Comparison of ENCODE assay signal across 8 cellular contexts in genomic region chr10:48802611-48803046, GRCh38.
A peak's percentile ranks its signal among the peaks of the same experiment; 100 is the strongest.
DNase-seq lines count a peak whose midpoint lies in the region; ATAC-seq and TF ChIP-seq lines count a peak whose summit lies in the region.

No MANE protein-coding gene starts in this region.

- H3K27me3 ChIP-seq in neutrophil, result no peaks in the 10 kb centered on the region
- no peaks in the 10 kb centered on the region for H3K27me3 ChIP-seq in right cardiac atrium (ENCODE audit: control insufficient read depth, insufficient read depth)
- H3K27me3 ChIP-seq in left lung, result no peaks in the 10 kb centered on the region

- H3K27ac ChIP-seq in neutrophil (peak overlapping the region; percentile 100), right cardiac atrium (ENCODE audit: low read length) (no peak overlapping the region), left lung (no peak overlapping the region)

- peak overlapping the region; percentile 58 for H3K27ac Mint-ChIP-seq in activated CD8-positive, alpha-beta memory T cell treated with anti-CD3 and anti-CD28 coated beads, Interleukin-2, amount 10 ng/mL, durations not matched to agents 7 days and 5 days

- H3K4me3 Mint-ChIP-seq in activated CD8-positive, alpha-beta memory T cell treated with anti-CD3 and anti-CD28 coated beads, Interleukin-2, amount 10 ng/mL, durations not matched to agents 7 days and 5 days, result no peak overlapping the region

- TF ChIP-seq CTCF in neutrophil (IDR thresholded peaks at IDR 0.05), result no peak
- no peak for TF ChIP-seq CTCF in left lung (IDR thresholded peaks at IDR 0.05)

- H3K4me3 ChIP-seq in neutrophil (ENCODE audit: low read depth in 1 of 2, low read length in 1 of 2) (no peak overlapping the region), right cardiac atrium (ENCODE audit: low read length) (no peak overlapping the region), left lung (no peak overlapping the region)

- intact Hi-C loops in right cardiac atrium (cut with DNase I), result no loop called here
- intact Hi-C loops in left lung (cut with DNase I), result no loop called here

- peaks cover 8% of the 10 kb centered on the region for H3K27me3 Mint-ChIP-seq in activated CD8-positive, alpha-beta memory T cell treated with anti-CD3 and anti-CD28 coated beads, Interleukin-2, amount 10 ng/mL, durations not matched to agents 7 days and 5 days

- H3K4me1 Mint-ChIP-seq in activated CD8-positive, alpha-beta memory T cell treated with anti-CD3 and anti-CD28 coated beads, Interleukin-2, amount 10 ng/mL, durations not matched to agents 7 days and 5 days, result peaks cover 53% of the 10 kb centered on the region

- no peak for DNase-seq in activated CD8-positive, alpha-beta memory T cell treated with anti-CD3 and anti-CD28 coated beads, Interleukin-2, amount 10 ng/mL, durations not matched to agents 7 days and 5 days
- no peak for DNase-seq in activated CD8-positive, alpha-beta memory T cell treated with anti-CD3 and anti-CD28 coated beads for 24 hours
- DNase-seq in right cardiac atrium, result no peak
- no peak for DNase-seq in NCI-H2029 (lab: John Stamatoyannopoulos, UW)
- no peak for DNase-seq in left lung

- peaks cover 38% of the 10 kb centered on the region for H3K36me3 ChIP-seq in neutrophil
- no peaks in the 10 kb centered on the region for H3K36me3 ChIP-seq in left lung

- peak; percentile 60 for ATAC-seq in activated CD8-positive, alpha-beta memory T cell treated with anti-CD3 and anti-CD28 coated beads, Interleukin-2, amount 10 ng/mL, durations not matched to agents 7 days and 5 days
- ATAC-seq in GM21786 (IDR thresholded peaks at IDR 0.05; ENCODE audit: unreplicated experiment) (peak; percentile 89), HG03460 (IDR thresholded peaks at IDR 0.05; ENCODE audit: unreplicated experiment) (peak; percentile 91), right cardiac atrium (no peak), left lung (no peak)

- H3K4me1 ChIP-seq in neutrophil (ENCODE audit: control insufficient read depth in 1 of 2, insufficient read depth in 1 of 2, low read depth in 1 of 2, low read length in 1 of 2) (peaks cover 91 to 96% of the 10 kb centered on the region in 2 experiments), right cardiac atrium (ENCODE audit: control insufficient read depth, insufficient read depth, low read length) (peaks cover 8% of the 10 kb centered on the region), left lung (peaks cover 8 to 68% of the 10 kb centered on the region in 2 donors)

- peaks cover 5% of the 10 kb centered on the region for H3K9me3 Mint-ChIP-seq in activated CD8-positive, alpha-beta memory T cell treated with anti-CD3 and anti-CD28 coated beads, Interleukin-2, amount 10 ng/mL, durations not matched to agents 7 days and 5 days (ENCODE audit: low read depth)

- H3K9me3 ChIP-seq in neutrophil (no peaks in the 10 kb centered on the region), right cardiac atrium (ENCODE audit: control insufficient read depth, low read length) (no peaks in the 10 kb centered on the region), left lung (no peaks in the 10 kb centered on the region)

- peaks cover 9% of the 10 kb centered on the region for H3K36me3 Mint-ChIP-seq in activated CD8-positive, alpha-beta memory T cell treated with anti-CD3 and anti-CD28 coated beads, Interleukin-2, amount 10 ng/mL, durations not matched to agents 7 days and 5 days

- WGBS in right cardiac atrium, result 88% methylated on average over 2 of the region's 2 CpGs

- CTCF ChIA-PET in activated CD8-positive, alpha-beta memory T cell treated with anti-CD3 and anti-CD28 coated beads, Interleukin-2, amount 10 ng/mL, durations not matched to agents 7 days and 5 days (lab: Charles Lee), result no interaction called here

Comparison
In these comparisons a context has a peak if more than half of its experiments do, and no peak if none do; other contexts are left out.
1. ATAC-seq: peak in activated CD8-positive, alpha-beta memory T cell treated with anti-CD3 and anti-CD28 coated beads, Interleukin-2, amount 10 ng/mL, durations not matched to agents 7 days and 5 days (single experiment), GM21786 (single experiment) and HG03460 (single experiment); none in right cardiac atrium (0 of 2) and left lung (single experiment).